ENCODE assay signal across 17 cellular contexts in genomic region chr14:81070511-81070910, GRCh38.
"Had no signal": no experiment of that assay in that cellular context is flagged by ENCODE, and none has a peak within 500 bp of the region (broad histone marks: within the 10 kb centered on the region; RNA-seq: fewer than 3 reads in every experiment).

No MANE protein-coding gene starts in this region.

- H3K36me3 ChIP-seq: heart left ventricle, pancreas had no signal

- H3K27ac ChIP-seq: heart left ventricle, pancreas had no signal

- H3K27me3 ChIP-seq: heart left ventricle, pancreas had no signal

- H3K9me3 ChIP-seq: pancreas had no signal

- H3K4me2 ChIP-seq: smooth muscle cell had no signal

- DNase-seq: effector memory CD4-positive, alpha-beta T cell; heart left ventricle; hypothalamus; kidney glomerular epithelial cell; mesendoderm; naive B cell; occipital lobe; pancreas; right cardiac atrium; stimulated activated CD4-positive, alpha-beta T cell treated with anti-CD3 and anti-CD28 coated beads, Interleukin-2, amount 100 ng/mL, for 48 hours; stimulated activated naive CD4-positive, alpha-beta T cell treated with Interleukin-2 at 50 U/mL for 16 hours; trophoblast cell had no signal

- H3K4me3 ChIP-seq: heart left ventricle, pancreas, smooth muscle cell had no signal

- ATAC-seq: esophagus mucosa, heart left ventricle, pancreas, right cardiac atrium had no signal

- H3K4me1 ChIP-seq: heart left ventricle, pancreas had no signal

- FAIRE-seq: endometrium, frontal cortex, islet of Langerhans, pancreas had no signal
